In genomic region chr3:79063629-79064028, GRCh38 we compare ENCODE assay signal across 27 cellular contexts.
"Had no signal": no experiment of that assay in that cellular context is flagged by ENCODE, and none has a peak within 500 bp of the region (broad histone marks: within the 10 kb centered on the region; RNA-seq: fewer than 3 reads in every experiment).

No MANE protein-coding gene starts in this region.

- H3K4me1 ChIP-seq: heart left ventricle had no signal

- FAIRE-seq: astrocyte, bronchial epithelial cell, frontal cortex had no signal

- DNase-seq: activated B cell treated with CpG ODN at 0.5 μM for 24 hours; activated CD4-positive, alpha-beta memory T cell treated with anti-CD3 and anti-CD28 coated beads for 36 hours; activated CD4-positive, alpha-beta T cell treated with anti-CD3 and anti-CD28 coated beads, Interleukin-2, amount 10 ng/mL, durations not matched to agents 24 days and 14 days; activated CD8-positive, alpha-beta memory T cell treated with anti-CD3 and anti-CD28 coated beads, Interleukin-2, amount 10 ng/mL, durations not matched to agents 7 days and 5 days; activated CD8-positive, alpha-beta memory T cell treated with anti-CD3 and anti-CD28 coated beads, Interleukin-2, amount 50 U/mL, for 4 hours; activated CD8-positive, alpha-beta T cell treated with anti-CD3 and anti-CD28 coated beads, Interleukin-2, amount 10 ng/mL, durations not matched to agents 7 days and 5 days; activated effector memory CD4-positive, alpha-beta T cell treated with anti-CD3 and anti-CD28 coated beads, Interleukin-2, amount 50 U/mL, for 16 hours; activated naive CD4-positive, alpha-beta T cell treated with anti-CD3 and anti-CD28 coated beads, Interleukin-2, amount 10 ng/mL, durations not matched to agents 7 days and 5 days; activated naive CD8-positive, alpha-beta T cell treated with anti-CD3 and anti-CD28 coated beads, Interleukin-2, amount 10 ng/mL, durations not matched to agents 7 days and 5 days; activated T-cell treated with anti-CD3 and anti-CD28 coated beads, Interleukin-2, amount 50 U/mL, for 1 hour; activated T-cell treated with anti-CD3 and anti-CD28 coated beads, Interleukin-2, amount 50 U/mL, for 48 hours; amniotic stem cell; anterior cingulate cortex; brain microvascular endothelial cell; dorsolateral prefrontal cortex; effector memory CD4-positive, alpha-beta T cell; endodermal cell; glutamatergic neuron; heart left ventricle; hypothalamus; T-helper 17 cell; T1000; WERI-Rb-1 had no signal

- H3K4me3 ChIP-seq: coronary artery, dorsolateral prefrontal cortex, heart left ventricle had no signal

- H3K36me3 ChIP-seq: brain microvascular endothelial cell, heart left ventricle, WERI-Rb-1 had no signal

- H3K27ac ChIP-seq: brain microvascular endothelial cell, coronary artery, dorsolateral prefrontal cortex, heart left ventricle, WERI-Rb-1 had no signal

- H3K27me3 ChIP-seq: brain microvascular endothelial cell, dorsolateral prefrontal cortex, heart left ventricle had no signal
